Comparison of ENCODE assay signal across 8 cellular contexts in genomic region chr13:97257800-97258799, GRCh38. TPM values are rescaled to one million over a fixed set of nuclear protein-coding genes. Genes with fewer than 3 reads are reported as not detected.
A peak's percentile ranks its signal among the peaks of the same experiment; 100 is the strongest.
DNase-seq lines count a peak whose midpoint lies in the region; ATAC-seq and TF ChIP-seq lines count a peak whose summit lies in the region.

No MANE protein-coding gene starts in this region.

- CTCF ChIA-PET in T-cell (lab: Charles Lee) = interaction anchor here (0.6 to 1.0 kb wide), 2 partner anchors 19 to 74 kb away, joined by 3 read pairs; no protein-coding TSS in a partner anchor

- H3K4me1 Mint-ChIP-seq in T-cell = peaks cover 70 to 80% (median 79%) of the 10 kb centered on the region in 3 donors
- H3K4me1 Mint-ChIP-seq in neural crest cell = peaks cover 61% of the 10 kb centered on the region

- H3K27me3 Mint-ChIP-seq in T-cell (no peaks in the 10 kb centered on the region), neural crest cell (ENCODE audit: low read depth) (no peaks in the 10 kb centered on the region)

- H3K4me3 ChIP-seq in AG10803 (ENCODE audit: low read length) = no peak overlapping the region
- no peak overlapping the region for H3K4me3 ChIP-seq in epithelial cell of proximal tubule (ENCODE audit: low read depth, low read length)

- peaks cover 40% of the 10 kb centered on the region for H3K36me3 Mint-ChIP-seq in T-cell
- H3K36me3 Mint-ChIP-seq in neural crest cell (ENCODE audit: low read depth) = peaks cover 4% of the 10 kb centered on the region

- no peaks in the 10 kb centered on the region for H3K9me3 Mint-ChIP-seq in T-cell
- H3K9me3 Mint-ChIP-seq in neural crest cell = no peaks in the 10 kb centered on the region

- peak; percentile 84 for ATAC-seq in GM18873 (IDR thresholded peaks at IDR 0.05; ENCODE audit: low FRiP score, unreplicated experiment)
- peak; percentile 65 for ATAC-seq in HG03045 (IDR thresholded peaks at IDR 0.05; ENCODE audit: unreplicated experiment)
- peak in 1 of 4 experiments; percentile 44 for ATAC-seq in T-cell (replicated peaks in 1 of 4)

- DNase-seq in AG10803 (ENCODE audit: low read depth) = peak; percentile 88
- DNase-seq in T-cell = peak in 1 of 34 experiments; percentile 10
- peak; percentile 61 for DNase-seq in epithelial cell of proximal tubule (ENCODE audit: low read depth)
- DNase-seq in neural crest cell (ENCODE audit: low read depth, low spot score) = no peak
- DNase-seq in NCI-H524 treated with DMSO at 0.1 percent for 48 hours (lab: John Stamatoyannopoulos, UW) = no peak
- no peak for DNase-seq in stimulated activated CD4-positive, alpha-beta T cell treated with anti-CD3 and anti-CD28 coated beads, Interleukin-4, amount 100 ng/mL, for 24 hours

- POLR2A ChIA-PET in T-cell (lab: Charles Lee) = no interaction called here

- H3K27ac Mint-ChIP-seq in T-cell (peak overlapping the region; percentile 36 to 74), neural crest cell (ENCODE audit: unreplicated experiment) (peak overlapping the region; percentile 93)

- H3K4me3 Mint-ChIP-seq in T-cell (peak overlapping the region in 2 of 3 donors; percentile 18 to 26), neural crest cell (no peak overlapping the region)

- peak; percentile 37 for TF ChIP-seq CTCF in AG10803 (conservative IDR thresholded peaks at IDR 0.05; ENCODE audit: low read length)
- peak; percentile 31 for TF ChIP-seq CTCF in epithelial cell of proximal tubule (conservative IDR thresholded peaks at IDR 0.05; ENCODE audit: low read depth, low read length)
- no peak for TF ChIP-seq CTCF in neural crest cell (conservative IDR thresholded peaks at IDR 0.05)

RNA-seq across cellular contexts. Expression of gene MBNL2, which starts 36.0 kb away (rescaled TPM):
- total RNA-seq in T-cell (10 to 100 TPM; 21.0 to 33.7 (median 28.5) TPM), epithelial cell of proximal tubule (28.8 and 51.5 TPM in 2 replicates), neural crest cell (16.9 and 18.7 TPM in 2 replicates)

Comparison
In these comparisons a context has a peak if more than half of its experiments do, and no peak if none do; other contexts are left out.
1. DNase-seq: peak in AG10803 (single experiment) and epithelial cell of proximal tubule (single experiment); none in neural crest cell (single experiment), NCI-H524 treated with DMSO at 0.1 percent for 48 hours (single experiment) and stimulated activated CD4-positive, alpha-beta T cell treated with anti-CD3 and anti-CD28 coated beads, Interleukin-4, amount 100 ng/mL, for 24 hours (single experiment).